In genomic region chr3:171878441-171879225, GRCh38 we compare ENCODE assay signal across 2 cellular contexts.
TF ChIP-seq lines count a peak whose summit lies in the region.

No MANE protein-coding gene starts in this region.

TF ChIP-seq in IMR-90, 13 proteins besides CTCF, POLR2A, EP300 and RAD21:
- TF ChIP-seq RFX5 (IDR thresholded peaks at IDR 0.05; ENCODE audit: low read depth, low read length) (no peak), CEBPB (IDR thresholded peaks at IDR 0.05; ENCODE audit: low read depth, low read length) (peak; percentile 72)

TF ChIP-seq in H1, 55 proteins besides CTCF, POLR2A, EP300 and RAD21:
- no peak for TF ChIP-seq SIRT6 (IDR thresholded peaks at IDR 0.05; ENCODE audit: low read length)
- no peak for TF ChIP-seq GTF2F1 (IDR thresholded peaks at IDR 0.05; ENCODE audit: borderline replicate concordance, low read depth, low read length)
- no peak for TF ChIP-seq GABPA (IDR thresholded peaks at IDR 0.05; ENCODE audit: borderline replicate concordance, insufficient read depth, low read length)
- TF ChIP-seq CBX5 (IDR thresholded peaks at IDR 0.05; ENCODE audit: low read depth, low read length) = no peak
- TF ChIP-seq POU5F1 (IDR thresholded peaks at IDR 0.05; ENCODE audit: low read depth, low read length) = no peak
TF ChIP-seq in H1: peak in this region for 0.
